ENCODE assay signal across 27 cellular contexts in genomic region chr16:23945243-23945642, GRCh38.
DNase-seq lines count a peak whose midpoint lies in the region; ATAC-seq and TF ChIP-seq lines count a peak whose summit lies in the region.
"Had no signal": no experiment of that assay in that cellular context is flagged by ENCODE, and none has a peak within 500 bp of the region (broad histone marks: within the 10 kb centered on the region; RNA-seq: fewer than 3 reads in every experiment).

No MANE protein-coding gene starts in this region.

- H3K9me3 ChIP-seq in T-helper 17 cell (ENCODE audit: control insufficient read depth, low read length, poor library complexity, severe bottlenecking) (no peaks in the 10 kb centered on the region), vagina (no peaks in the 10 kb centered on the region)
- H3K9me3 ChIP-seq: uterus had no signal

- no peaks in the 10 kb centered on the region for H3K36me3 ChIP-seq in vagina
- H3K36me3 ChIP-seq: uterus had no signal

- no peak overlapping the region for H3K4me3 ChIP-seq in vagina
- H3K4me3 ChIP-seq: dorsolateral prefrontal cortex, GM23248, uterus had no signal

- peak overlapping the region; percentile 70 for H3K27ac Mint-ChIP-seq in stimulated activated naive CD8-positive, alpha-beta T cell treated with anti-CD3 and anti-CD28 coated beads, Interleukin-15, Interleukin-2, amounts not matched to agents 100 ng/mL and 50 ng/mL, for 24 hours
- peak overlapping the region; percentile 96 for H3K27ac Mint-ChIP-seq in T-helper 17 cell
- peak overlapping the region; percentile 90 to 92 for H3K27ac Mint-ChIP-seq in effector memory CD8-positive, alpha-beta T cell
- H3K27ac Mint-ChIP-seq: activated T-helper 2 cell treated with anti-CD3 and anti-CD28 coated beads, Interferon-gamma antibody, Interleukin-2, Interleukin-4, amounts not matched to agents 10 μg/mL and 5 μg/mL and 100 μg/mL, durations not matched to agents 14 hours and 24 hours and 36 hours had no signal

- H3K27me3 Mint-ChIP-seq in stimulated activated naive CD8-positive, alpha-beta T cell treated with anti-CD3 and anti-CD28 coated beads, Interleukin-15, Interleukin-2, amounts not matched to agents 100 ng/mL and 50 ng/mL, for 24 hours = no peaks in the 10 kb centered on the region
- no peaks in the 10 kb centered on the region for H3K27me3 Mint-ChIP-seq in T-helper 17 cell
- H3K27me3 Mint-ChIP-seq in effector memory CD8-positive, alpha-beta T cell = no peaks in the 10 kb centered on the region
- H3K27me3 Mint-ChIP-seq: stimulated activated naive CD8-positive, alpha-beta T cell treated with anti-CD3 and anti-CD28 coated beads, Interleukin-15, amount 100 ng/mL, for 72 hours had no signal

- no peaks in the 10 kb centered on the region for H3K9me3 Mint-ChIP-seq in stimulated activated naive CD8-positive, alpha-beta T cell treated with anti-CD3 and anti-CD28 coated beads, Interleukin-15, Interleukin-2, amounts not matched to agents 100 ng/mL and 50 ng/mL, for 24 hours
- H3K9me3 Mint-ChIP-seq in effector memory CD8-positive, alpha-beta T cell = no peaks in the 10 kb centered on the region
- H3K9me3 Mint-ChIP-seq: activated T-helper 2 cell treated with anti-CD3 and anti-CD28 coated beads, Interferon-gamma antibody, Interleukin-2, Interleukin-4, amounts not matched to agents 10 μg/mL and 5 μg/mL and 100 μg/mL, durations not matched to agents 14 hours and 24 hours and 36 hours; stimulated activated naive CD8-positive, alpha-beta T cell treated with anti-CD3 and anti-CD28 coated beads, Interleukin-15, amount 100 ng/mL, for 72 hours had no signal

- no peak for DNase-seq in stimulated activated naive CD8-positive, alpha-beta T cell treated with anti-CD3 and anti-CD28 coated beads, Interleukin-15, Interleukin-2, amounts not matched to agents 100 U/mL and 50 U/mL, for 24 hours
- DNase-seq in T-helper 17 cell (no peak), vagina (ENCODE audit: extremely low spot score in 2 of 2) (no peak), UCSD-AML1 (lab: John Stamatoyannopoulos, UW; ENCODE audit: unreplicated experiment) (no peak), HPDE6-E6E7 (ENCODE audit: extremely low spot score) (no peak), mesenteric fat pad (ENCODE audit: low spot score) (no peak)
- no peak for DNase-seq in effector memory CD8-positive, alpha-beta T cell
- DNase-seq: central memory CD4-positive, alpha-beta T cell; DMS 273 treated with DMSO at 0.1 percent for 48 hours; dorsolateral prefrontal cortex; EL; GM23248; mesenchymal stem cell; NCI-H2171; NCI-H510A treated with DMSO at 0.1 percent for 48 hours; NK-92 treated with Interleukin-12 subunit alpha and Interleukin-12 subunit beta, amount 100 ng/mL, for 24 hours; occipital lobe; SHP77; stimulated activated CD4-positive, alpha-beta T cell treated with anti-CD3 and anti-CD28 coated beads, Interleukin-15, amount 100 ng/mL, for 24 hours; stimulated activated naive CD8-positive, alpha-beta T cell treated with anti-CD3 and anti-CD28 coated beads, Interleukin-15, amount 100 ng/mL, for 72 hours; SW 1271; uterus had no signal

- TF ChIP-seq POLR2A in vagina (IDR thresholded peaks at IDR 0.05) = no peak

- peaks cover 6% of the 10 kb centered on the region for H3K4me1 ChIP-seq in vagina
- H3K4me1 ChIP-seq: uterus had no signal

- no peak for TF ChIP-seq CTCF in vagina (IDR thresholded peaks at IDR 0.05)

- no peaks in the 10 kb centered on the region for H3K36me3 Mint-ChIP-seq in stimulated activated naive CD8-positive, alpha-beta T cell treated with anti-CD3 and anti-CD28 coated beads, Interleukin-15, Interleukin-2, amounts not matched to agents 100 ng/mL and 50 ng/mL, for 24 hours (ENCODE audit: low read depth)
- H3K36me3 Mint-ChIP-seq in T-helper 17 cell (ENCODE audit: low read depth) = no peaks in the 10 kb centered on the region
- H3K36me3 Mint-ChIP-seq in effector memory CD8-positive, alpha-beta T cell (ENCODE audit: insufficient read depth) = peaks cover 6% of the 10 kb centered on the region

- intact Hi-C loops in vagina (cut with DNase I) = no loop called here

- peaks cover 80% of the 10 kb centered on the region for H3K4me1 Mint-ChIP-seq in stimulated activated naive CD8-positive, alpha-beta T cell treated with anti-CD3 and anti-CD28 coated beads, Interleukin-15, Interleukin-2, amounts not matched to agents 100 ng/mL and 50 ng/mL, for 24 hours (ENCODE audit: low read depth)
- peaks cover 52% of the 10 kb centered on the region for H3K4me1 Mint-ChIP-seq in T-helper 17 cell
- H3K4me1 Mint-ChIP-seq in effector memory CD8-positive, alpha-beta T cell (ENCODE audit: low read depth in 2 of 2) = peaks cover 41 to 61% of the 10 kb centered on the region in 2 donors

- H3K27me3 ChIP-seq in vagina = no peaks in the 10 kb centered on the region
- H3K27me3 ChIP-seq: dorsolateral prefrontal cortex, uterus had no signal

- H3K27ac ChIP-seq in vagina = peak overlapping the region; percentile 19
- H3K27ac ChIP-seq: C4-2B, GM23248, uterus had no signal

- no peak for ATAC-seq in stimulated activated naive CD8-positive, alpha-beta T cell treated with anti-CD3 and anti-CD28 coated beads, Interleukin-15, Interleukin-2, amounts not matched to agents 100 U/mL and 50 U/mL, for 24 hours
- ATAC-seq in T-helper 17 cell = no peak
- no peak for ATAC-seq in effector memory CD8-positive, alpha-beta T cell (replicated peaks)
- ATAC-seq: activated CD4-positive, CD25-positive, alpha-beta regulatory T cell treated with anti-CD3 and anti-CD28 coated beads, Interleukin-2, amount 50 U/mL, for 24 hours; left lobe of liver; stimulated activated naive CD8-positive, alpha-beta T cell treated with anti-CD3 and anti-CD28 coated beads, Interleukin-15, amount 100 ng/mL, for 72 hours had no signal

- H3K4me3 Mint-ChIP-seq in stimulated activated naive CD8-positive, alpha-beta T cell treated with anti-CD3 and anti-CD28 coated beads, Interleukin-15, Interleukin-2, amounts not matched to agents 100 ng/mL and 50 ng/mL, for 24 hours = no peak overlapping the region
- H3K4me3 Mint-ChIP-seq in T-helper 17 cell = no peak overlapping the region
- H3K4me3 Mint-ChIP-seq in effector memory CD8-positive, alpha-beta T cell = no peak overlapping the region
